25 cellular contexts compared by ENCODE assay signal in genomic region chr1:44536357-44536756, GRCh38.
"Had no signal": no experiment of that assay in that cellular context is flagged by ENCODE, and none has a peak within 500 bp of the region (broad histone marks: within the 10 kb centered on the region; RNA-seq: fewer than 3 reads in every experiment).

No MANE protein-coding gene starts in this region.

- H3K27me3 ChIP-seq: adrenal gland, ascending aorta, testis had no signal

- H3K4me1 ChIP-seq: adrenal gland, ascending aorta, esophagus squamous epithelium, heart right ventricle, left ventricle myocardium inferior, testis had no signal

- ATAC-seq: activated CD4-positive, alpha-beta T cell treated with anti-CD3 and anti-CD28 coated beads for 36 hours; activated T-cell treated with anti-CD3 and anti-CD28 coated beads, Interleukin-2, amount 50 U/mL, for 72 hours; heart right ventricle; mucosa of descending colon; natural killer cell treated with Interleukin-12 subunit alpha and Interleukin-12 subunit beta and Interleukin-15 and Interleukin-18, amount 100 ng/mL, for 72 hours; right cardiac atrium; stimulated activated naive B cell treated with anti-CD40 and anti-IgM and Interleukin-4, amounts not matched to agents 10 μg/mL and 1 μg/mL and 100 μg/mL, for 72 hours had no signal

- H3K27ac Mint-ChIP-seq: activated CD4-positive, alpha-beta T cell treated with anti-CD3 and anti-CD28 coated beads for 36 hours; activated naive CD8-positive, alpha-beta T cell treated with anti-CD3 and anti-CD28 coated beads for 36 hours; activated T-cell treated with anti-CD3 and anti-CD28 coated beads, Interleukin-2, amount 50 U/mL, for 72 hours; natural killer cell treated with Interleukin-12 subunit alpha and Interleukin-12 subunit beta and Interleukin-15 and Interleukin-18, amount 100 ng/mL, for 72 hours; stimulated activated naive B cell treated with anti-CD40 and anti-IgM and Interleukin-4, amounts not matched to agents 10 μg/mL and 1 μg/mL and 100 μg/mL, for 72 hours; T-helper 2 cell treated with Interferon-gamma antibody and Interleukin-4, amounts not matched to agents 5 μg/mL and 100 μg/mL, for 36 hours had no signal

- DNase-seq: activated CD4-positive, alpha-beta T cell treated with anti-CD3 and anti-CD28 coated beads for 36 hours; activated CD4-positive, CD25-positive, alpha-beta regulatory T cell; activated naive CD4-positive, alpha-beta T cell; activated naive CD8-positive, alpha-beta T cell treated with anti-CD3 and anti-CD28 coated beads for 36 hours; activated T-cell treated with anti-CD3 and anti-CD28 coated beads for 4 hours; activated T-cell treated with anti-CD3 and anti-CD28 coated beads, Interleukin-2, amount 50 U/mL, for 72 hours; adrenal gland; brain microvascular endothelial cell; esophagus squamous epithelium; foreskin melanocyte; heart right ventricle; kidney glomerular epithelial cell; left ventricle myocardium inferior; mucosa of descending colon; right cardiac atrium; stimulated activated CD4-positive, alpha-beta T cell treated with anti-CD3 and anti-CD28 coated beads, Interleukin-15, amount 100 ng/mL, for 24 hours; stimulated activated CD4-positive, alpha-beta T cell treated with anti-CD3 and anti-CD28 coated beads, Interleukin-2, amount 100 ng/mL, for 24 hours; stimulated activated naive B cell treated with anti-CD40 and anti-IgM and Interleukin-4, amounts not matched to agents 10 μg/mL and 1 μg/mL and 100 μg/mL, for 72 hours; T-helper 1 cell; testis; trophoblast cell had no signal

- H3K27me3 Mint-ChIP-seq: activated naive CD8-positive, alpha-beta T cell treated with anti-CD3 and anti-CD28 coated beads for 36 hours had no signal

- H3K9me3 Mint-ChIP-seq: activated naive CD8-positive, alpha-beta T cell treated with anti-CD3 and anti-CD28 coated beads for 36 hours; activated T-cell treated with anti-CD3 and anti-CD28 coated beads, Interleukin-2, amount 50 U/mL, for 72 hours; natural killer cell treated with Interleukin-12 subunit alpha and Interleukin-12 subunit beta and Interleukin-15 and Interleukin-18, amount 100 ng/mL, for 72 hours; stimulated activated naive B cell treated with anti-CD40 and anti-IgM and Interleukin-4, amounts not matched to agents 10 μg/mL and 1 μg/mL and 100 μg/mL, for 72 hours; T-helper 2 cell treated with Interferon-gamma antibody and Interleukin-4, amounts not matched to agents 5 μg/mL and 100 μg/mL, for 36 hours had no signal

- H3K27ac ChIP-seq: adrenal gland, ascending aorta, brain microvascular endothelial cell, esophagus squamous epithelium, heart right ventricle, left ventricle myocardium inferior, testis had no signal

- H3K36me3 Mint-ChIP-seq: activated naive CD8-positive, alpha-beta T cell treated with anti-CD3 and anti-CD28 coated beads for 36 hours; natural killer cell treated with Interleukin-12 subunit alpha and Interleukin-12 subunit beta and Interleukin-15 and Interleukin-18, amount 100 ng/mL, for 72 hours; stimulated activated naive B cell treated with anti-CD40 and anti-IgM and Interleukin-4, amounts not matched to agents 10 μg/mL and 1 μg/mL and 100 μg/mL, for 72 hours had no signal

- H3K36me3 ChIP-seq: adrenal gland, ascending aorta, brain microvascular endothelial cell, esophagus squamous epithelium, heart right ventricle, left ventricle myocardium inferior had no signal

- H3K9me3 ChIP-seq: adrenal gland, ascending aorta, esophagus squamous epithelium, heart right ventricle, left ventricle myocardium inferior, mucosa of descending colon, testis had no signal

- H3K4me3 Mint-ChIP-seq: activated CD4-positive, alpha-beta T cell treated with anti-CD3 and anti-CD28 coated beads for 36 hours; activated naive CD8-positive, alpha-beta T cell treated with anti-CD3 and anti-CD28 coated beads for 36 hours; activated T-cell treated with anti-CD3 and anti-CD28 coated beads, Interleukin-2, amount 50 U/mL, for 72 hours; natural killer cell treated with Interleukin-12 subunit alpha and Interleukin-12 subunit beta and Interleukin-15 and Interleukin-18, amount 100 ng/mL, for 72 hours; stimulated activated naive B cell treated with anti-CD40 and anti-IgM and Interleukin-4, amounts not matched to agents 10 μg/mL and 1 μg/mL and 100 μg/mL, for 72 hours; T-helper 2 cell treated with Interferon-gamma antibody and Interleukin-4, amounts not matched to agents 5 μg/mL and 100 μg/mL, for 36 hours had no signal

- H3K4me3 ChIP-seq: adrenal gland, ascending aorta, esophagus squamous epithelium, heart right ventricle, left ventricle myocardium inferior, lung, mucosa of descending colon, testis had no signal
